In genomic region chr16:28491080-28491969, GRCh38 we compare ENCODE assay signal across 7 cellular contexts. TPM values are rescaled to one million over a fixed set of nuclear protein-coding genes. Genes with fewer than 3 reads are reported as not detected.
DNase-seq lines count a peak whose midpoint lies in the region; ATAC-seq, FAIRE-seq and TF ChIP-seq lines count a peak whose summit lies in the region.

No MANE protein-coding gene starts in this region.

- in situ Hi-C loops in HAP-1 (cut with MboI; ENCODE audit: low sequenced_read_pairs) (loop anchor here (25.0 kb wide), 1 partner anchor 321 kb away; the partner anchor contains the start of gene ATXN2L), GM12878 (cut with MboI) (no loop called here)

- FAIRE-seq in GM12878 (lab: Jason Lieb, UNC) = no peak

- H3K36me3 ChIP-seq in ES-I3 (ENCODE audit: insufficient read depth, low read length) (no peaks in the 10 kb centered on the region), HAP-1 (replicated peaks) (peaks cover 8% of the 10 kb centered on the region), GM12878 (ENCODE audit: control insufficient read depth in 2 of 2, insufficient read depth in 2 of 2, low read length in 1 of 2) (peaks cover 0 to 2% of the 10 kb centered on the region in 2 experiments; a peak in 1 of 4 replicates)

- intact Hi-C loops in GM12878 (cut with micrococcal nuclease; ENCODE audit: unreplicated experiment) = loop anchor here (5.0 to 10.0 kb wide), 2 partner anchors 61 to 433 kb away; partner anchors contain the start of genes RABEP2 and SGF29

- TF ChIP-seq RAD21 in GM12878 (IDR thresholded peaks at IDR 0.05; ENCODE audit: insufficient read depth, low read depth, low read length) = peak; percentile 32; the same call in 1 of the 2 replicates

- peak overlapping the region; percentile 95 for H2AFZ ChIP-seq in GM12878 (ENCODE audit: control insufficient read depth, low read depth, low read length)

- no peak for TF ChIP-seq EP300 in GM12878 (IDR thresholded peaks at IDR 0.05; ENCODE audit: borderline replicate concordance in 1 of 2, control insufficient read depth in 1 of 2, low read depth in 2 of 2, low read length in 2 of 2)

- peak; percentile 32 to 49 for DNase-seq in HAP-1 (ENCODE audit: low spot score in 2 of 2)
- peak; percentile 70 for DNase-seq in NOMO-1 treated with dmso at 0.1 percent for 144 hours (lab: John Stamatoyannopoulos, UW; ENCODE audit: unreplicated experiment)
- DNase-seq in GM12878 (ENCODE audit: low read depth, low spot score) = no peak
- peak; percentile 69 for DNase-seq in iPS-NIHi7 (ENCODE audit: extremely low spot score)
- no peak for DNase-seq in ureter (ENCODE audit: low spot score)

- peak; percentile 9 for ATAC-seq in GM12878

- no peak for TF ChIP-seq POLR2A in GM12878 (IDR thresholded peaks at IDR 0.05; ENCODE audit: low read depth, low read length)

- H3K9me3 ChIP-seq in ES-I3 (ENCODE audit: control insufficient read depth, insufficient read depth, low read length) (no peaks in the 10 kb centered on the region), HAP-1 (no peaks in the 10 kb centered on the region), GM12878 (replicated peaks; ENCODE audit: control insufficient read depth, insufficient read depth, low read length) (no peaks in the 10 kb centered on the region)

- peaks cover 6% of the 10 kb centered on the region for H3K79me2 ChIP-seq in GM12878 (ENCODE audit: control insufficient read depth, insufficient read depth, low read length)

- TF ChIP-seq CTCF in GM12878 (IDR thresholded peaks at IDR 0.05 in 2 of 3, conservative IDR thresholded peaks at IDR 0.05 in 1 of 3; ENCODE audit: control insufficient read depth in 2 of 3, extremely low read depth in 1 of 3, insufficient read depth in 1 of 3, low read depth in 3 of 3, low read length in 3 of 3) = peak in 2 of 3 experiments; percentile 21 to 41; a peak in 3 of 6 replicates

- POLR2A ChIA-PET in GM12878 (lab: Charles Lee) = interaction anchor here (0.6 to 1.5 kb wide), 6 partner anchors 22 to 771 kb away, joined by 3 to 8 read pairs (median 4); partner anchors contain the start of gene SGF29

- SMC1A ChIA-PET in GM12878 (lab: Charles Lee; ENCODE audit: uncharacterized antibody, unreplicated experiment) = interaction anchor here (0.9 to 1.0 kb wide), 2 partner anchors 17 to 64 kb away, joined by 3 read pairs; no protein-coding TSS in a partner anchor

- BruUV-seq in GM12878 (replicated peaks; lab: Mats Ljungman, UMichigan) = TSS peak; percentile 68

- no peaks in the 10 kb centered on the region; the same call in 1 of the 2 replicates for H3K27me3 ChIP-seq in HAP-1 (ENCODE audit: low read depth)
- no peaks in the 10 kb centered on the region for H3K27me3 ChIP-seq in GM12878 (replicated peaks in 1 of 2; ENCODE audit: control insufficient read depth in 2 of 2, insufficient read depth in 2 of 2, low read length in 1 of 2)

- 9% methylated on average over 46 of the region's 46 CpGs for WGBS in GM12878 (ENCODE audit: insufficient coverage, insufficient replicate concordance, low lambda C conversion rate, missing lambda C conversion rate)

- CTCF ChIA-PET in GM12878 (lab: Yijun Ruan, JAX) = interaction anchor here (1.1 to 1.4 kb wide), 2 partner anchors 19 to 58 kb away, joined by 3 to 5 read pairs; partner anchors contain the start of gene NPIPB7

- RAD21 ChIA-PET in GM12878 (lab: Charles Lee; ENCODE audit: unreplicated experiment) = interaction anchor here (1.3 to 1.8 kb wide), 3 partner anchors 13 to 64 kb away, joined by 3 to 4 read pairs (median 4); partner anchors contain the start of gene SGF29

- H3K4me2 ChIP-seq in GM12878 (ENCODE audit: control insufficient read depth, insufficient read depth) = peak overlapping the region; percentile 78

- H3K9ac ChIP-seq in ES-I3 (ENCODE audit: low read depth, low read length) (peak overlapping the region; percentile 99), GM12878 (ENCODE audit: control insufficient read depth, insufficient read depth, low read length) (peak overlapping the region; percentile 86)

- H3K4me3 ChIP-seq in HAP-1 (peak overlapping the region; percentile 82), GM12878 (peak overlapping the region; percentile 91), skin epidermis (peak overlapping the region; percentile 66 to 94 (median 80))

- H3K27ac ChIP-seq in GM12878 (ENCODE audit: control insufficient read depth, insufficient read depth) (peak overlapping the region; percentile 97), skin epidermis (peak overlapping the region; percentile 68 to 100 (median 97))

- no peaks in the 10 kb centered on the region for H3K4me1 ChIP-seq in ES-I3 (ENCODE audit: insufficient read depth, low read length)
- H3K4me1 ChIP-seq in HAP-1 = peaks cover 5% of the 10 kb centered on the region
- peaks cover 38% of the 10 kb centered on the region for H3K4me1 ChIP-seq in GM12878 (ENCODE audit: control insufficient read depth, insufficient read depth, low read length)

- no peaks in the 10 kb centered on the region for H4K20me1 ChIP-seq in GM12878 (ENCODE audit: control insufficient read depth, insufficient read depth)

RNA-seq across cellular contexts. Expression of gene CLN3, which starts 0.5 kb away (rescaled TPM):
- 36.2 and 41.0 TPM in 2 replicates for total RNA-seq in GM12878 (2013; cell fraction: nucleolus; rRNA removed)
- total RNA-seq in GM12878 (2014; rRNA removed) (18.1 and 19.9 TPM in 2 replicates), GM12878 (2014; rRNA removed; fragmentation: Illumina TruSeq; extraction: Trizol) (5.9 and 7.1 TPM in 2 replicates), GM12878 (2021) (20.4 and 21.5 TPM in 2 replicates), ureter (47.0 TPM)
- 5.5 TPM for polyA plus RNA-seq in GM12878 (2011; ENCODE audit: low read depth)
- polyA plus RNA-seq in GM12878 (2011; rRNA removed) (5.2 and 11.1 TPM in 2 replicates), GM12878 (2014; fragmentation: Illumina TruSeq; extraction: Trizol) (8.1 and 15.1 TPM in 2 replicates), GM12878 (2014; fragmentation: Nextera tagmentation; extraction: Ambion mirVana) (1 to 10 TPM; 2.3 to 2.7 TPM), GM12878 (2014; rRNA removed) (22.0 and 29.8 TPM in 2 replicates), GM12878 (2016; fragmentation: Nextera tagmentation; extraction: Ambion mirVana) (10 to 100 TPM; 25.0 TPM)
- 14.5 and 19.7 TPM in 2 replicates for polyA plus RNA-seq in GM12878 (2011; cell fraction: cytosol; rRNA removed)
- polyA plus RNA-seq in GM12878 (2011; cell fraction: nucleus; rRNA removed) = 46.6 and 53.1 TPM in 2 replicates
- 12.8 and 16.0 TPM in 2 replicates for polyA plus RNA-seq in GM12878 (2012)
- 11.8 and 19.9 TPM in 2 replicates for polyA minus RNA-seq in GM12878 (2011; rRNA and poly(A)+ RNA removed)
- 6.0 and 8.6 TPM in 2 replicates for polyA minus RNA-seq in GM12878 (2011; cell fraction: cytosol; rRNA and poly(A)+ RNA removed)
- 15.2 and 22.9 TPM in 2 replicates for polyA minus RNA-seq in GM12878 (2011; cell fraction: nucleus; rRNA and poly(A)+ RNA removed)

RNA-seq across cellular contexts. Expression of gene APOBR, which starts 3.1 kb away (rescaled TPM):
- total RNA-seq in GM12878 (2013; cell fraction: nucleolus; rRNA removed) = 0.15 TPM in 2 replicates
- total RNA-seq in GM12878 (2014; rRNA removed) (0.65 and 0.73 TPM in 2 replicates), GM12878 (2014; rRNA removed; fragmentation: Illumina TruSeq; extraction: Trizol) (0.32 and 0.54 TPM in 2 replicates), GM12878 (2021) (2.4 and 2.5 TPM in 2 replicates), ureter (11.0 TPM)
- 0.68 TPM for polyA plus RNA-seq in GM12878 (2011; ENCODE audit: low read depth)
- polyA plus RNA-seq in GM12878 (2011; rRNA removed) (0.06 and 0.15 TPM in 2 replicates), GM12878 (2014; fragmentation: Illumina TruSeq; extraction: Trizol) (0.19 and 2.0 TPM in 2 replicates), GM12878 (2014; fragmentation: Nextera tagmentation; extraction: Ambion mirVana) (under 1 TPM in 1 of 2 experiments, not detected in 1; 0.09 TPM), GM12878 (2014; rRNA removed) (2.2 and 3.1 TPM in 2 replicates), GM12878 (2016; fragmentation: Nextera tagmentation; extraction: Ambion mirVana) (under 1 TPM; 0.04 to 0.25 TPM)
- polyA plus RNA-seq in GM12878 (2011; cell fraction: cytosol; rRNA removed) = 0.12 and 0.15 TPM in 2 replicates
- polyA plus RNA-seq in GM12878 (2011; cell fraction: nucleus; rRNA removed) = 0.12 and 0.34 TPM in 2 replicates
- polyA plus RNA-seq in GM12878 (2012) = 1.2 and 1.7 TPM in 2 replicates
- polyA minus RNA-seq in GM12878 (2011; rRNA and poly(A)+ RNA removed) = 0.05 TPM in 1 of 2 replicates, not detected in the other
- polyA minus RNA-seq in GM12878 (2011; cell fraction: cytosol; rRNA and poly(A)+ RNA removed) = not detected in 2 replicates
- polyA minus RNA-seq in GM12878 (2011; cell fraction: nucleus; rRNA and poly(A)+ RNA removed) = 0.10 TPM in 1 of 2 replicates, not detected in the other

RNA-seq across cellular contexts. Expression of gene IL27, which starts 15.3 kb away (rescaled TPM):
- not detected in 2 replicates for total RNA-seq in GM12878 (2013; cell fraction: nucleolus; rRNA removed)
- total RNA-seq in GM12878 (2014; rRNA removed) (0.38 and 1.2 TPM in 2 replicates), GM12878 (2014; rRNA removed; fragmentation: Illumina TruSeq; extraction: Trizol) (0.27 and 0.28 TPM in 2 replicates), GM12878 (2021) (0.32 and 0.49 TPM in 2 replicates), ureter (not detected)
- polyA plus RNA-seq in GM12878 (2011; ENCODE audit: low read depth) = not detected
- polyA plus RNA-seq in GM12878 (2011; rRNA removed) (0.07 TPM in 1 of 2 replicates, not detected in the other), GM12878 (2014; fragmentation: Illumina TruSeq; extraction: Trizol) (0.34 TPM in 1 of 2 replicates, not detected in the other), GM12878 (2014; fragmentation: Nextera tagmentation; extraction: Ambion mirVana) (under 1 TPM in 1 of 2 experiments, not detected in 1; 0.24 TPM), GM12878 (2014; rRNA removed) (0.23 and 1.1 TPM in 2 replicates), GM12878 (2016; fragmentation: Nextera tagmentation; extraction: Ambion mirVana) (1 to 10 TPM in 1 of 2 experiments, under 1 TPM in 1; 0.95 to 2.4 TPM)
- 0.09 and 0.15 TPM in 2 replicates for polyA plus RNA-seq in GM12878 (2011; cell fraction: cytosol; rRNA removed)
- 0.26 TPM in 1 of 2 replicates, not detected in the other for polyA plus RNA-seq in GM12878 (2011; cell fraction: nucleus; rRNA removed)
- not detected in 2 replicates for polyA plus RNA-seq in GM12878 (2012)
- polyA minus RNA-seq in GM12878 (2011; rRNA and poly(A)+ RNA removed) = not detected in 2 replicates
- not detected in 2 replicates for polyA minus RNA-seq in GM12878 (2011; cell fraction: cytosol; rRNA and poly(A)+ RNA removed)
- polyA minus RNA-seq in GM12878 (2011; cell fraction: nucleus; rRNA and poly(A)+ RNA removed) = not detected in 2 replicates

RNA-seq across cellular contexts. Expression of gene NPIPB7, which starts 19.2 kb away (rescaled TPM):
- not detected in 2 replicates for total RNA-seq in GM12878 (2013; cell fraction: nucleolus; rRNA removed)
- total RNA-seq in GM12878 (2014; rRNA removed) (not detected in 2 replicates), GM12878 (2014; rRNA removed; fragmentation: Illumina TruSeq; extraction: Trizol) (not detected in 2 replicates), GM12878 (2021) (not detected in 2 replicates), ureter (not detected)
- polyA plus RNA-seq in GM12878 (2011; ENCODE audit: low read depth) = not detected
- polyA plus RNA-seq in GM12878 (2011; rRNA removed) (0.04 TPM in 1 of 2 replicates, not detected in the other), GM12878 (2014; fragmentation: Illumina TruSeq; extraction: Trizol) (not detected in 2 replicates), GM12878 (2014; fragmentation: Nextera tagmentation; extraction: Ambion mirVana) (under 1 TPM in 1 of 2 experiments, not detected in 1; 0.05 TPM), GM12878 (2014; rRNA removed) (0.09 TPM in 1 of 2 replicates, not detected in the other), GM12878 (2016; fragmentation: Nextera tagmentation; extraction: Ambion mirVana) (not detected)
- polyA plus RNA-seq in GM12878 (2011; cell fraction: cytosol; rRNA removed) = 0.22 and 0.37 TPM in 2 replicates
- 0.13 and 0.15 TPM in 2 replicates for polyA plus RNA-seq in GM12878 (2011; cell fraction: nucleus; rRNA removed)
- polyA plus RNA-seq in GM12878 (2012) = not detected in 2 replicates
- polyA minus RNA-seq in GM12878 (2011; rRNA and poly(A)+ RNA removed) = not detected in 2 replicates
- not detected in 2 replicates for polyA minus RNA-seq in GM12878 (2011; cell fraction: cytosol; rRNA and poly(A)+ RNA removed)
- polyA minus RNA-seq in GM12878 (2011; cell fraction: nucleus; rRNA and poly(A)+ RNA removed) = not detected in 2 replicates

RNA-seq across cellular contexts. Expression of gene NUPR1, which starts 47.4 kb away (rescaled TPM):
- total RNA-seq in GM12878 (2013; cell fraction: nucleolus; rRNA removed) = not detected in 2 replicates
- 0.06 TPM in 1 of 2 replicates, not detected in the other for total RNA-seq in GM12878 (2014; rRNA removed)
- total RNA-seq in GM12878 (2014; rRNA removed; fragmentation: Illumina TruSeq; extraction: Trizol) = 0.04 TPM in 1 of 2 replicates, not detected in the other
- 0.28 and 0.88 TPM in 2 replicates for total RNA-seq in GM12878 (2021)
- not detected for polyA plus RNA-seq in GM12878 (2011; ENCODE audit: low read depth)
- polyA plus RNA-seq in GM12878 (2011; rRNA removed) = 0.26 TPM in 1 of 2 replicates, not detected in the other
- 0.12 and 0.22 TPM in 2 replicates for polyA plus RNA-seq in GM12878 (2011; cell fraction: cytosol; rRNA removed)
- polyA plus RNA-seq in GM12878 (2011; cell fraction: nucleus; rRNA removed) = 0.01 and 0.10 TPM in 2 replicates
- not detected in 2 replicates for polyA plus RNA-seq in GM12878 (2012)
- 0.09 TPM in 1 of 2 replicates, not detected in the other for polyA plus RNA-seq in GM12878 (2014; fragmentation: Illumina TruSeq; extraction: Trizol)
- polyA plus RNA-seq in GM12878 (2014; fragmentation: Nextera tagmentation; extraction: Ambion mirVana) = not detected
- polyA plus RNA-seq in GM12878 (2014; rRNA removed) = 0.03 and 0.08 TPM in 2 replicates
- under 1 TPM; 0.43 to 0.78 TPM for polyA plus RNA-seq in GM12878 (2016; fragmentation: Nextera tagmentation; extraction: Ambion mirVana)
- polyA minus RNA-seq in GM12878 (2011; rRNA and poly(A)+ RNA removed) = not detected in 2 replicates
- 1.0 TPM in 1 of 2 replicates, not detected in the other for polyA minus RNA-seq in GM12878 (2011; cell fraction: cytosol; rRNA and poly(A)+ RNA removed)
- polyA minus RNA-seq in GM12878 (2011; cell fraction: nucleus; rRNA and poly(A)+ RNA removed) = 0.10 TPM in 1 of 2 replicates, not detected in the other
- total RNA-seq in ureter = 127 TPM

Comparison
In these comparisons a context has a peak if more than half of its experiments do, and no peak if none do; other contexts are left out.
1. DNase-seq: peak in HAP-1 (2 of 2), NOMO-1 treated with dmso at 0.1 percent for 144 hours (single experiment) and iPS-NIHi7 (single experiment); none in GM12878 (single experiment) and ureter (single experiment).
2. Peak in every context shown above with its lines, with median percentiles within 50 percentile points of each other: H3K4me3 ChIP-seq.